ENCODE assay signal across 9 cellular contexts in genomic region chr17:16486373-16487250, GRCh38.
DNase-seq lines count a peak whose midpoint lies in the region; ATAC-seq and TF ChIP-seq lines count a peak whose summit lies in the region.
"Had no signal": no experiment of that assay in that cellular context is flagged by ENCODE, and none has a peak within 500 bp of the region (broad histone marks: within the 10 kb centered on the region; RNA-seq: fewer than 3 reads in every experiment).

No MANE protein-coding gene starts in this region.

- no peak overlapping the region for H3K4me3 ChIP-seq in HFF-Myc (replicated peaks; ENCODE audit: low read depth, low read length)
- no peak overlapping the region for H3K4me3 ChIP-seq in RWPE2 (ENCODE audit: severe bottlenecking)
- peak overlapping the region; percentile 7 for H3K4me3 ChIP-seq in neuron (ENCODE audit: low read length)

- H3K27me3 ChIP-seq in RWPE2 (ENCODE audit: insufficient read depth, poor library complexity, severe bottlenecking) (no peaks in the 10 kb centered on the region), neuron (ENCODE audit: insufficient read depth, low read length) (no peaks in the 10 kb centered on the region)

- TF ChIP-seq CTCF in HFF-Myc (IDR thresholded peaks at IDR 0.05; ENCODE audit: low read depth, low read length, missing control alignments), result no peak
- no peak for TF ChIP-seq CTCF in RWPE2 (IDR thresholded peaks at IDR 0.05; ENCODE audit: poor library complexity, severe bottlenecking)

- H3K4me1 ChIP-seq in RWPE2 (ENCODE audit: insufficient read depth, poor library complexity, severe bottlenecking) (peaks cover 12% of the 10 kb centered on the region), neuron (ENCODE audit: insufficient read depth, low read length) (peaks cover 29% of the 10 kb centered on the region)

- H3K27ac ChIP-seq in RWPE2 (ENCODE audit: poor library complexity, severe bottlenecking), result peak overlapping the region; percentile 48

- in situ Hi-C loops in KBM-7 (cut with MboI; ENCODE audit: low pct_unique_long_range_greater_than_20kb, low sequenced_read_pairs), result no loop called here

- peak; percentile 81 for ATAC-seq in RWPE2 (ENCODE audit: low read depth)
- no peak for ATAC-seq in GM18861 (IDR thresholded peaks at IDR 0.05; ENCODE audit: unreplicated experiment)
- no peak for ATAC-seq in GM21447 (IDR thresholded peaks at IDR 0.05; ENCODE audit: unreplicated experiment)

- DNase-seq in HFF-Myc (ENCODE audit: extremely low read depth, low read depth) (peak; percentile 27), RWPE2 (ENCODE audit: low spot score) (peak; percentile 93), fibroblast of the conjunctiva (ENCODE audit: low read depth) (peak; percentile 12), DMS114 treated with DMSO at 0.1 percent for 48 hours (lab: John Stamatoyannopoulos, UW; ENCODE audit: unreplicated experiment) (no peak), KBM-7 (no peak)
- DNase-seq: naive B cell had no signal

- no peak overlapping the region for H2AFZ ChIP-seq in neuron (ENCODE audit: low read depth, low read length)

- H3K36me3 ChIP-seq in RWPE2 (ENCODE audit: low read depth) (no peaks in the 10 kb centered on the region), neuron (ENCODE audit: insufficient read depth, low read length) (no peaks in the 10 kb centered on the region)

- H3K9me3 ChIP-seq in RWPE2 (ENCODE audit: severe bottlenecking), result no peaks in the 10 kb centered on the region
- H3K9me3 ChIP-seq in neuron (ENCODE audit: low read length), result no peaks in the 10 kb centered on the region

Comparison
In these comparisons a context has a peak if more than half of its experiments do, and no peak if none do; other contexts are left out.
1. DNase-seq: peak in HFF-Myc (single experiment), RWPE2 (single experiment) and fibroblast of the conjunctiva (single experiment); none in DMS114 treated with DMSO at 0.1 percent for 48 hours (single experiment) and KBM-7 (single experiment).